In genomic region chr5:99032234-99033013, GRCh38 we compare ENCODE assay signal across 8 cellular contexts.
A peak's percentile ranks its signal among the peaks of the same experiment; 100 is the strongest.
DNase-seq lines count a peak whose midpoint lies in the region; ATAC-seq, FAIRE-seq and TF ChIP-seq lines count a peak whose summit lies in the region.

No MANE protein-coding gene starts in this region.

- DNase-seq in NCI-H2171 treated with DMSO at 0.1 percent for 48 hours (lab: John Stamatoyannopoulos, UW) (peak; percentile 4), NCI-H2171 (lab: John Stamatoyannopoulos, UW) (no peak), Karpas-422 (peak; percentile 79), SKM-1 treated with dmso at 0.1 percent for 144 hours (lab: John Stamatoyannopoulos, UW; ENCODE audit: unreplicated experiment) (peak; percentile 42), HepG2 (ENCODE audit: low spot score) (peak; percentile 74)

- H3K4me2 ChIP-seq in Karpas-422 (ENCODE audit: low read depth, low read length, poor library complexity, severe bottlenecking) (peak overlapping the region; percentile 70), HepG2 (ENCODE audit: low read depth, low read length) (peak overlapping the region; percentile 98)

- H3K4me3 Mint-ChIP-seq in dendritic cell treated with granulocyte-macrophage colony-stimulating factor and Interleukin-4, amounts not matched to agents 40 ng/mL and 50 ng/mL, for 4 days = peak overlapping the region; percentile 58

- H3K36me3 ChIP-seq in Karpas-422 (ENCODE audit: insufficient read depth, low read length) = no peaks in the 10 kb centered on the region
- H3K36me3 ChIP-seq in HepG2 (replicated peaks in 1 of 2; ENCODE audit: control insufficient read depth in 1 of 2, insufficient read depth in 2 of 2, low read length in 2 of 2) = no peaks in the 10 kb centered on the region
- H3K36me3 ChIP-seq in stomach smooth muscle (ENCODE audit: control insufficient read depth in 2 of 2, insufficient read depth in 2 of 2, low read length in 2 of 2) = no peaks in the 10 kb centered on the region

- BruUV-seq in HepG2 (replicated peaks; lab: Mats Ljungman, UMichigan) = no TSS peak

- peak overlapping the region; percentile 55; the same call in 1 of the 2 replicates for H3K4me3 ChIP-seq in Karpas-422 (ENCODE audit: low read length)
- H3K4me3 ChIP-seq in HepG2 (replicated peaks in 1 of 3; ENCODE audit: insufficient read depth in 1 of 3, low read depth in 2 of 3, low read length in 3 of 3) = peak overlapping the region; percentile 50 to 69 (median 63)
- peak overlapping the region; percentile 28 to 35 for H3K4me3 ChIP-seq in stomach smooth muscle (ENCODE audit: low read length in 2 of 2)

- in situ Hi-C loops in HepG2 (cut with HindIII; ENCODE audit: extremely low pct_ligation_motif_present, low pct_unique_long_range_greater_than_20kb) = loop anchor here (5.0 kb wide), 1 partner anchor 125 kb away; no protein-coding TSS in a partner anchor

- H2AFZ ChIP-seq in Karpas-422 (ENCODE audit: low read length) (no peak overlapping the region), HepG2 (ENCODE audit: low read length) (peak overlapping the region; percentile 99)

- no peaks in the 10 kb centered on the region for H3K9me2 ChIP-seq in Karpas-422 (replicated peaks; ENCODE audit: insufficient read depth, low read length)

- H3K27ac ChIP-seq in Karpas-422 (ENCODE audit: low read length) (no peak overlapping the region), HepG2 (ENCODE audit: extremely low read length, insufficient read depth, low read length) (no peak overlapping the region), stomach smooth muscle (ENCODE audit: low read length) (no peak overlapping the region)

- CTCF ChIA-PET in HepG2 (lab: Yijun Ruan, JAX; ENCODE audit: low intra/inter-chr PET ratio, low total read pairs) = interaction anchor here (0.8 to 3.7 kb wide), 3 partner anchors 28 to 127 kb away, joined by 3 to 66 read pairs (median 4); no protein-coding TSS in a partner anchor

- no peaks in the 10 kb centered on the region for H4K20me1 ChIP-seq in Karpas-422 (ENCODE audit: insufficient read depth, low read depth, low read length)
- H4K20me1 ChIP-seq in HepG2 (ENCODE audit: insufficient read depth, low read length) = no peaks in the 10 kb centered on the region

- FAIRE-seq in HepG2 (lab: Jason Lieb, UNC) = peak; percentile 83

- no peaks in the 10 kb centered on the region for H3K27me3 Mint-ChIP-seq in dendritic cell treated with granulocyte-macrophage colony-stimulating factor and Interleukin-4, amounts not matched to agents 40 ng/mL and 50 ng/mL, for 4 days

- intact Hi-C loops in dendritic cell treated with granulocyte-macrophage colony-stimulating factor and Interleukin-4, amounts not matched to agents 40 ng/mL and 50 ng/mL, for 4 days (cut with micrococcal nuclease) = loop anchor here (1.0 to 5.0 kb wide), 3 partner anchors 28 to 126 kb away; no protein-coding TSS in a partner anchor
- intact Hi-C loops in HepG2 (cut with micrococcal nuclease; ENCODE audit: unreplicated experiment) = loop anchor here (1.0 kb wide), 1 partner anchor 126 kb away; no protein-coding TSS in a partner anchor

- no peaks in the 10 kb centered on the region for H3K36me3 Mint-ChIP-seq in dendritic cell treated with granulocyte-macrophage colony-stimulating factor and Interleukin-4, amounts not matched to agents 40 ng/mL and 50 ng/mL, for 4 days (ENCODE audit: low read depth)

- TF ChIP-seq RAD21 in HepG2 (CRISPR knock-in tag; IDR thresholded peaks at IDR 0.05) = peak; percentile 85

- H3K9ac ChIP-seq in Karpas-422 (ENCODE audit: low read length) (no peak overlapping the region), HepG2 (ENCODE audit: insufficient read depth, low read depth, low read length) (peak overlapping the region; percentile 64), stomach smooth muscle (ENCODE audit: low read length in 2 of 2) (no peak overlapping the region)

- WGBS in HepG2 (ENCODE audit: low lambda C conversion rate) = 36% methylated on average over 7 of the region's 7 CpGs

- H3K4me1 ChIP-seq in Karpas-422 (ENCODE audit: low read length) (peaks cover 26% of the 10 kb centered on the region), HepG2 (ENCODE audit: insufficient read depth, low read length) (peaks cover 31% of the 10 kb centered on the region), stomach smooth muscle (ENCODE audit: control insufficient read depth, insufficient read depth, low read length) (no peaks in the 10 kb centered on the region)

- TF ChIP-seq CTCF in HepG2 (CRISPR knock-in tag; IDR thresholded peaks at IDR 0.05) = peak; percentile 91

- no peaks in the 10 kb centered on the region for H3K9me3 Mint-ChIP-seq in dendritic cell treated with granulocyte-macrophage colony-stimulating factor and Interleukin-4, amounts not matched to agents 40 ng/mL and 50 ng/mL, for 4 days

- no peak for TF ChIP-seq POLR2A in HepG2 (IDR thresholded peaks at IDR 0.05; ENCODE audit: insufficient read depth in 1 of 2, low read depth in 2 of 2, low read length in 2 of 2)

- H3K4me1 Mint-ChIP-seq in dendritic cell treated with granulocyte-macrophage colony-stimulating factor and Interleukin-4, amounts not matched to agents 40 ng/mL and 50 ng/mL, for 4 days (ENCODE audit: low read depth) = peaks cover 59% of the 10 kb centered on the region

- H3K9me3 ChIP-seq in Karpas-422 (ENCODE audit: low read length) (no peaks in the 10 kb centered on the region), HepG2 (ENCODE audit: low read length) (no peaks in the 10 kb centered on the region), stomach smooth muscle (ENCODE audit: control insufficient read depth in 2 of 2, low read length in 2 of 2) (no peaks in the 10 kb centered on the region)

- POLR2A ChIA-PET in HepG2 (lab: Yijun Ruan, JAX) = interaction anchor here (1.0 kb wide), 1 partner anchor 70 kb away, joined by 3 read pairs; no protein-coding TSS in a partner anchor

- no peaks in the 10 kb centered on the region for H3K79me2 ChIP-seq in Karpas-422 (ENCODE audit: low read length)
- H3K79me2 ChIP-seq in HepG2 (ENCODE audit: insufficient read depth, low read length) = no peaks in the 10 kb centered on the region

- peak; percentile 32 for ATAC-seq in GM21737 (IDR thresholded peaks at IDR 0.05; ENCODE audit: unreplicated experiment)
- peak; percentile 89 for ATAC-seq in HepG2

- H3K27me3 ChIP-seq in Karpas-422 (ENCODE audit: low read length) (no peaks in the 10 kb centered on the region), HepG2 (ENCODE audit: control insufficient read depth in 1 of 2, insufficient read depth in 2 of 2, low read length in 2 of 2) (no peaks in the 10 kb centered on the region), stomach smooth muscle (ENCODE audit: control insufficient read depth in 1 of 2, insufficient read depth in 2 of 2, low read length in 2 of 2) (no peaks in the 10 kb centered on the region)

- H3K27ac Mint-ChIP-seq in dendritic cell treated with granulocyte-macrophage colony-stimulating factor and Interleukin-4, amounts not matched to agents 40 ng/mL and 50 ng/mL, for 4 days = peak overlapping the region; percentile 24

- TF ChIP-seq EP300 in HepG2 (IDR thresholded peaks at IDR 0.05; ENCODE audit: low read depth in 2 of 2, low read length in 2 of 2) (no peak), HepG2 (CRISPR knock-in tag; IDR thresholded peaks at IDR 0.05; ENCODE audit: borderline replicate concordance) (no peak)

TF ChIP-seq in HepG2, 621 proteins besides CTCF, POLR2A, EP300 and RAD21 (continues in another document):
- TF ChIP-seq SKI (IDR thresholded peaks at IDR 0.05; ENCODE audit: partially characterized antibody) (no peak), ONECUT2 (CRISPR knock-in tag; IDR thresholded peaks at IDR 0.05) (0 out of 2 replicates have a peak, but pooled peaks have one; percentile 13), MTF1 (CRISPR knock-in tag; IDR thresholded peaks at IDR 0.05) (no peak), ZNF24 (IDR thresholded peaks at IDR 0.05) (peak; percentile 59; the same call in 1 of the 2 replicates), PLSCR1 (CRISPR knock-in tag; IDR thresholded peaks at IDR 0.05; ENCODE audit: borderline replicate concordance) (no peak), MXI1 (IDR thresholded peaks at IDR 0.05; ENCODE audit: borderline replicate concordance, low read depth, low read length) (0 out of 3 replicates have a peak, but pooled peaks have one; percentile 20), HMGXB4 (CRISPR knock-in tag; IDR thresholded peaks at IDR 0.05; ENCODE audit: borderline replicate concordance in 1 of 2, low read depth in 1 of 2) (peak in 1 of 2 experiments; percentile 71; a peak in 1 of 4 replicates), GATAD2A (CRISPR knock-in tag; IDR thresholded peaks at IDR 0.05) (peak; percentile 37; the same call in 1 of the 2 replicates), ZNF230 (CRISPR knock-in tag; IDR thresholded peaks at IDR 0.05) (peak; percentile 76; the same call in 1 of the 2 replicates), XRCC5 (optimal IDR thresholded peaks at IDR 0.05; ENCODE audit: low read length) (peak; percentile 8)
- TF ChIP-seq, protein P1, sequence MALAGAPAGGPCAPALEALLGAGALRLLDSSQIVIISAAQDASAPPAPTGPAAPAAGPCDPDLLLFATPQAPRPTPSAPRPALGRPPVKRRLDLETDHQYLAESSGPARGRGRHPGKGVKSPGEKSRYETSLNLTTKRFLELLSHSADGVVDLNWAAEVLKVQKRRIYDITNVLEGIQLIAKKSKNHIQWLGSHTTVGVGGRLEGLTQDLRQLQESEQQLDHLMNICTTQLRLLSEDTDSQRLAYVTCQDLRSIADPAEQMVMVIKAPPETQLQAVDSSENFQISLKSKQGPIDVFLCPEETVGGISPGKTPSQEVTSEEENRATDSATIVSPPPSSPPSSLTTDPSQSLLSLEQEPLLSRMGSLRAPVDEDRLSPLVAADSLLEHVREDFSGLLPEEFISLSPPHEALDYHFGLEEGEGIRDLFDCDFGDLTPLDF (CRISPR knock-in tag; IDR thresholded peaks at IDR 0.05) = no peak
